ENCODE assay signal across 18 cellular contexts in the genomic region with DNA sequence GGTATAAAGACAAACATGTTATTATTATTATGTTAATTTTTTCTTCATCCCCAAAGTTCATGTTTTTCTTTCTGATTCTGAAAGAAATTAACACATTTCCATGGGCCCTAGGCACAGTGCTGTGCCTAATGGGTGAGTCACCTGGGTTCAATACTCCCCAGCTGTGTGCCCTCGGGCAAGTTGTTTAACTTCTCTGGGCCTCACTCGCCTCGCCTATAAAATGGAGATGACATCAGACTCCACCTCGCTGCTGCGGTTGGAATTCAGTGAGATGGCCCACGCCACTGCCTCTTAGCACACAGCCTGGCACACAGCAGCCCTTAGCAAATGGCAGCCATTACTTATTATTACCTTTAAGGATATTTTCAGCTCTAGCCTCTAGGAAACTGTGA. TPM values are rescaled to one million over a fixed set of nuclear protein-coding genes. Genes with fewer than 3 reads are reported as not detected.
DNase-seq lines count a peak whose midpoint lies in the region; ATAC-seq and TF ChIP-seq lines count a peak whose summit lies in the region.
"Had no signal": no experiment of that assay in that cellular context is flagged by ENCODE, and none has a peak within 500 bp of the region (broad histone marks: within the 10 kb centered on the region; RNA-seq: fewer than 3 reads in every experiment).

No MANE protein-coding gene starts in this region.

- TF ChIP-seq CTCF in RWPE1 (conservative IDR thresholded peaks at IDR 0.05; ENCODE audit: low read depth) (no peak), gastrocnemius medialis (IDR thresholded peaks at IDR 0.05 in 4 of 5, conservative IDR thresholded peaks at IDR 0.05 in 1 of 5) (no peak)

- no peaks in the 10 kb centered on the region for H3K36me3 Mint-ChIP-seq in activated CD4-positive, alpha-beta T cell treated with anti-CD3 and anti-CD28 coated beads for 36 hours (ENCODE audit: low read depth)
- H3K36me3 Mint-ChIP-seq in activated CD4-positive, alpha-beta T cell treated with anti-CD3 and anti-CD28 coated beads, Interleukin-2, amount 10 ng/mL, durations not matched to agents 7 days and 5 days (ENCODE audit: low read depth): no peaks in the 10 kb centered on the region

- H3K4me1 Mint-ChIP-seq in activated CD4-positive, alpha-beta T cell treated with anti-CD3 and anti-CD28 coated beads for 36 hours: no peaks in the 10 kb centered on the region
- peaks cover 1% of the 10 kb centered on the region for H3K4me1 Mint-ChIP-seq in activated CD4-positive, alpha-beta T cell treated with anti-CD3 and anti-CD28 coated beads, Interleukin-2, amount 10 ng/mL, durations not matched to agents 7 days and 5 days

- TF ChIP-seq POLR2A in gastrocnemius medialis (IDR thresholded peaks at IDR 0.05): no peak

- POLR2A ChIA-PET in activated CD4-positive, alpha-beta T cell treated with anti-CD3 and anti-CD28 coated beads for 36 hours (lab: Charles Lee): interaction anchor here (0.6 kb wide), 2 partner anchors 29 to 118 kb away, joined by 3 read pairs; partner anchors contain the start of genes HTD2 and RPP14
- POLR2A ChIA-PET in activated CD4-positive, alpha-beta T cell treated with anti-CD3 and anti-CD28 coated beads, Interleukin-2, amount 10 ng/mL, durations not matched to agents 7 days and 5 days (lab: Charles Lee): interaction anchor here (0.6 kb wide), 1 partner anchor 122 kb away, joined by 7 read pairs; no protein-coding TSS in a partner anchor
- POLR2A ChIA-PET in RWPE1 (lab: Yijun Ruan, JAX; ENCODE audit: low non-redundant PET): no interaction called here

- H3K36me3 ChIP-seq in gastrocnemius medialis: no peaks in the 10 kb centered on the region
- H3K36me3 ChIP-seq: neutrophil, Peyer's patch, thoracic aorta had no signal

- in situ Hi-C loops in gastrocnemius medialis (cut with MboI; ENCODE audit: low sequenced_read_pairs in 4 of 4): loop anchor here (5.0 to 25.0 kb wide), 5 partner anchors 107 to 349 kb away; partner anchors contain the start of genes ACOX2 (in 1 of the 4), HTD2 (in 1 of the 4) and RPP14 (in 1 of the 4)

- H3K9me3 ChIP-seq in gastrocnemius medialis: no peaks in the 10 kb centered on the region
- H3K9me3 ChIP-seq: neutrophil, Peyer's patch, thoracic aorta had no signal

- H3K27me3 ChIP-seq in gastrocnemius medialis: no peaks in the 10 kb centered on the region
- H3K27me3 ChIP-seq: neutrophil, Peyer's patch had no signal

- peak; percentile 63 for ATAC-seq in activated CD4-positive, alpha-beta T cell treated with anti-CD3 and anti-CD28 coated beads for 36 hours
- ATAC-seq in esophagus mucosa (peak; percentile 88), gastrocnemius medialis (no peak), GM19035 (IDR thresholded peaks at IDR 0.05; ENCODE audit: unreplicated experiment) (no peak), HG02981 (IDR thresholded peaks at IDR 0.05; ENCODE audit: unreplicated experiment) (no peak)

- CTCF ChIA-PET in activated CD4-positive, alpha-beta T cell treated with anti-CD3 and anti-CD28 coated beads for 36 hours (lab: Charles Lee): interaction anchor here (0.6 to 11.0 kb wide), 25 partner anchors 8 to 886 kb away, joined by 3 to 224 read pairs (median 3); partner anchors contain the start of genes DNASE1L3, HTD2 and RPP14
- CTCF ChIA-PET in activated CD4-positive, alpha-beta T cell treated with anti-CD3 and anti-CD28 coated beads, Interleukin-2, amount 10 ng/mL, durations not matched to agents 7 days and 5 days (lab: Charles Lee): interaction anchor here (0.5 to 4.2 kb wide), 23 partner anchors 9 to 346 kb away, joined by 3 to 30 read pairs (median 4); partner anchors contain the start of genes HTD2, PXK and RPP14
- CTCF ChIA-PET in RWPE1 (lab: Yijun Ruan, JAX): interaction anchor here (0.5 to 2.4 kb wide), 11 partner anchors 10 to 119 kb away, joined by 3 to 21 read pairs (median 4); partner anchors contain the start of genes HTD2 and RPP14

- H3K4me3 ChIP-seq in gastrocnemius medialis: no peak overlapping the region
- H3K4me3 ChIP-seq: Peyer's patch, thoracic aorta had no signal

- DNase-seq in activated CD4-positive, alpha-beta T cell treated with anti-CD3 and anti-CD28 coated beads for 36 hours: no peak
- DNase-seq in activated CD4-positive, alpha-beta T cell treated with anti-CD3 and anti-CD28 coated beads, Interleukin-2, amount 10 ng/mL, durations not matched to agents 7 days and 5 days: no peak
- DNase-seq in RWPE1 (ENCODE audit: low spot score): peak; percentile 52
- DNase-seq in gastrocnemius medialis: no peak
- DNase-seq in hypothalamus (lab: John Stamatoyannopoulos, UW): no peak
- DNase-seq: NCI-H2107 had no signal

- no peak overlapping the region for H3K27ac Mint-ChIP-seq in activated CD4-positive, alpha-beta T cell treated with anti-CD3 and anti-CD28 coated beads for 36 hours
- no peak overlapping the region for H3K27ac Mint-ChIP-seq in activated CD4-positive, alpha-beta T cell treated with anti-CD3 and anti-CD28 coated beads, Interleukin-2, amount 10 ng/mL, durations not matched to agents 7 days and 5 days
- H3K27ac Mint-ChIP-seq: activated naive CD4-positive, alpha-beta T cell treated with anti-CD3 and anti-CD28 coated beads for 36 hours had no signal

- no peaks in the 10 kb centered on the region for H3K9me3 Mint-ChIP-seq in activated CD4-positive, alpha-beta T cell treated with anti-CD3 and anti-CD28 coated beads for 36 hours (ENCODE audit: low read depth)
- no peaks in the 10 kb centered on the region for H3K9me3 Mint-ChIP-seq in activated CD4-positive, alpha-beta T cell treated with anti-CD3 and anti-CD28 coated beads, Interleukin-2, amount 10 ng/mL, durations not matched to agents 7 days and 5 days
- H3K9me3 Mint-ChIP-seq: activated naive CD4-positive, alpha-beta T cell treated with anti-CD3 and anti-CD28 coated beads for 36 hours had no signal

- H3K27ac ChIP-seq in RWPE1 (peak overlapping the region; percentile 39), gastrocnemius medialis (peak overlapping the region in 3 of 4 donors; percentile 38 to 62 (median 60))
- H3K27ac ChIP-seq: 22Rv1, C4-2B, KMS-11, neutrophil, thoracic aorta had no signal

- intact Hi-C loops in activated CD4-positive, alpha-beta T cell treated with anti-CD3 and anti-CD28 coated beads for 36 hours (cut with DNase I, micrococcal nuclease): loop anchor here (5.0 kb wide), 2 partner anchors 49 to 239 kb away; partner anchors contain the start of gene ABHD6 (in 1 of the 2)
- intact Hi-C loops in gastrocnemius medialis (cut with DNase I; ENCODE audit: low total_unique reads): loop anchor here (2.0 to 10.0 kb wide), 2 partner anchors 29 to 347 kb away; partner anchors contain the start of gene ACOX2

- H3K27me3 Mint-ChIP-seq in activated CD4-positive, alpha-beta T cell treated with anti-CD3 and anti-CD28 coated beads for 36 hours: no peaks in the 10 kb centered on the region
- no peaks in the 10 kb centered on the region for H3K27me3 Mint-ChIP-seq in activated CD4-positive, alpha-beta T cell treated with anti-CD3 and anti-CD28 coated beads, Interleukin-2, amount 10 ng/mL, durations not matched to agents 7 days and 5 days

- no peak overlapping the region for H3K4me3 Mint-ChIP-seq in activated CD4-positive, alpha-beta T cell treated with anti-CD3 and anti-CD28 coated beads for 36 hours
- no peak overlapping the region for H3K4me3 Mint-ChIP-seq in activated CD4-positive, alpha-beta T cell treated with anti-CD3 and anti-CD28 coated beads, Interleukin-2, amount 10 ng/mL, durations not matched to agents 7 days and 5 days
- H3K4me3 Mint-ChIP-seq: activated naive CD4-positive, alpha-beta T cell treated with anti-CD3 and anti-CD28 coated beads for 36 hours had no signal

- peaks cover 2 to 12% of the 10 kb centered on the region in 2 donors for H3K4me1 ChIP-seq in gastrocnemius medialis
- H3K4me1 ChIP-seq: Peyer's patch had no signal

RNA-seq across cellular contexts. Expression of gene DNASE1L3, which starts 22.6 kb away (rescaled TPM):
- not detected for total RNA-seq in activated CD4-positive, alpha-beta T cell treated with anti-CD3 and anti-CD28 coated beads for 36 hours
- total RNA-seq in activated CD4-positive, alpha-beta T cell treated with anti-CD3 and anti-CD28 coated beads, Interleukin-2, amount 10 ng/mL, durations not matched to agents 7 days and 5 days: not detected
- 2.7 TPM for total RNA-seq in esophagus mucosa
- total RNA-seq in gastrocnemius medialis: under 1 TPM in 2 of 4 donors, not detected in 2; 0.29 to 0.42 TPM
- total RNA-seq: activated naive CD4-positive, alpha-beta T cell treated with anti-CD3 and anti-CD28 coated beads for 36 hours; astrocyte; renal cortical epithelial cell had no signal

RNA-seq across cellular contexts. Expression of gene ABHD6, which starts 49.4 kb away (rescaled TPM):
- total RNA-seq in activated CD4-positive, alpha-beta T cell treated with anti-CD3 and anti-CD28 coated beads for 36 hours: 1 to 10 TPM; 3.0 to 3.5 TPM
- 1 to 10 TPM; 4.1 to 5.0 TPM for total RNA-seq in activated CD4-positive, alpha-beta T cell treated with anti-CD3 and anti-CD28 coated beads, Interleukin-2, amount 10 ng/mL, durations not matched to agents 7 days and 5 days
- total RNA-seq in esophagus mucosa (4.1 TPM), gastrocnemius medialis (10 to 100 TPM in 2 of 4 donors, 1 to 10 TPM in 2; 5.8 to 14.0 (median 9.6) TPM)

Comparison
In these comparisons a context has a peak if more than half of its experiments do, and no peak if none do; other contexts are left out.
1. ATAC-seq: peak in activated CD4-positive, alpha-beta T cell treated with anti-CD3 and anti-CD28 coated beads for 36 hours (single experiment) and esophagus mucosa (single experiment); none in gastrocnemius medialis (0 of 2), GM19035 (single experiment) and HG02981 (single experiment).